Comparison of ENCODE assay signal across 1 cellular context in genomic region chr5:136337788-136338187, GRCh38.
TF ChIP-seq lines count a peak whose summit lies in the region.

No MANE protein-coding gene starts in this region.

TF ChIP-seq in GM23338, 12 proteins besides CTCF, POLR2A, EP300 and RAD21 (continued from another document):
- TF ChIP-seq ZNF462 (CRISPR knock-in tag; IDR thresholded peaks at IDR 0.05) = peak; percentile 90
